Comparison of ENCODE assay signal across 20 cellular contexts in the genomic region with DNA sequence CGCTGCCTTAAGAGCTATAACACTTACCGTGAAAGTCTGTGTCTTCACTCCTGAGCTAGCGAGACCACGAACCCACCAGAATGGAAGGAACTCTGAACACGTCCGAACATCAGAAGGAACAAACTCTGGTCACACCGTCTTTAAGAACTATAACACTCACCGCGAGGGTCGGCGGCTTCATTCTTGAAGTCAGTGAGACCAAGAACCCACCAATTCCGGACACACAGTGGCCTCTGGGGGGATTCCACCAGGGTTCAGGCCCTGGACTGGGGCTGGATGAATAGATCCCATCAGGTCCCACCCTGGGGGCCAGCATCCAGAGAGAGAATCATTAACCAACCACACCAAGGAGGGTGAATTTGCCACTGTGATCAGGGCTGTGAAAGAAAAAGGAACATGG. TPM values are rescaled to one million over a fixed set of nuclear protein-coding genes. Genes with fewer than 3 reads are reported as not detected.
DNase-seq lines count a peak whose midpoint lies in the region; ATAC-seq and TF ChIP-seq lines count a peak whose summit lies in the region.
"Had no signal": no experiment of that assay in that cellular context is flagged by ENCODE, and none has a peak within 500 bp of the region (broad histone marks: within the 10 kb centered on the region; RNA-seq: fewer than 3 reads in every experiment).

No MANE protein-coding gene starts in this region.

- H3K4ac ChIP-seq in neuronal stem cell (ENCODE audit: low read length), result no peak overlapping the region

- no peak overlapping the region for H2AFZ ChIP-seq in neuronal stem cell (ENCODE audit: low read length)

- peak overlapping the region; percentile 44; the same call in 1 of the 2 replicates for H3K4me3 ChIP-seq in DOHH2 (ENCODE audit: low read length)
- H3K4me3 ChIP-seq in neuronal stem cell (ENCODE audit: low read length in 2 of 2), result no peak overlapping the region
- H3K4me3 ChIP-seq: ascending aorta, K562, left ventricle myocardium inferior, mucosa of descending colon, tibial artery had no signal

- H3K4me1 ChIP-seq in DOHH2 (ENCODE audit: control insufficient read depth, low read length), result peaks cover 54% of the 10 kb centered on the region
- H3K4me1 ChIP-seq in neuronal stem cell (ENCODE audit: control insufficient read depth in 2 of 2, insufficient read depth in 1 of 2, low read depth in 1 of 2, low read length in 2 of 2), result peaks cover 1% of the 10 kb centered on the region in 2 donors
- H3K4me1 ChIP-seq: ascending aorta, tibial artery had no signal

- no CpG with 5 or more reads among the region's 12 CpGs for WGBS in neuronal stem cell (ENCODE audit: extremely low coverage in 2 of 2, insufficient read length in 2 of 2, insufficient replicate concordance in 1 of 2), 2 donors

- no peaks in the 10 kb centered on the region for H3K9me2 ChIP-seq in DOHH2 (replicated peaks; ENCODE audit: control insufficient read depth, low read length)

- no peaks in the 10 kb centered on the region for H4K20me1 ChIP-seq in DOHH2 (ENCODE audit: control insufficient read depth, insufficient read depth, low read depth, low read length)

- H3K9ac ChIP-seq in neuronal stem cell (ENCODE audit: low read depth, low read length, poor library complexity), result no peak overlapping the region

- TF ChIP-seq CTCF in DOHH2 (IDR thresholded peaks at IDR 0.05; ENCODE audit: low read depth, low read length, poor library complexity, severe bottlenecking), result no peak

- H4K91ac ChIP-seq in neuronal stem cell (ENCODE audit: low read depth, low read length, poor library complexity), result no peak overlapping the region

- H3K36me3 Mint-ChIP-seq in T-helper 1 cell treated with Interleukin-12 subunit alpha and Interleukin-12 subunit beta and Interleukin-4 antibody, amounts not matched to agents 30 μg/mL and 1 μg/mL, for 36 hours (ENCODE audit: low read depth), result no peaks in the 10 kb centered on the region
- H3K36me3 Mint-ChIP-seq in activated naive CD8-positive, alpha-beta T cell treated with anti-CD3 and anti-CD28 coated beads, Interleukin-2, amount 50 U/mL, for 24 hours (ENCODE audit: low read depth), result peaks cover 1% of the 10 kb centered on the region

- no peak for ATAC-seq in activated naive CD8-positive, alpha-beta T cell treated with anti-CD3 and anti-CD28 coated beads, Interleukin-2, amount 50 U/mL, for 24 hours
- ATAC-seq in HG03097 (IDR thresholded peaks at IDR 0.05; ENCODE audit: low FRiP score, unreplicated experiment) (no peak), GM21360 (IDR thresholded peaks at IDR 0.05; ENCODE audit: unreplicated experiment) (no peak)
- ATAC-seq: K562, mucosa of descending colon had no signal

- H2BK15ac ChIP-seq in neuronal stem cell (ENCODE audit: low read length), result no peak overlapping the region

- no peak overlapping the region for H3K4me3 Mint-ChIP-seq in T-helper 1 cell treated with Interleukin-12 subunit alpha and Interleukin-12 subunit beta and Interleukin-4 antibody, amounts not matched to agents 30 μg/mL and 1 μg/mL, for 36 hours
- no peak overlapping the region for H3K4me3 Mint-ChIP-seq in activated naive CD8-positive, alpha-beta T cell treated with anti-CD3 and anti-CD28 coated beads, Interleukin-2, amount 50 U/mL, for 24 hours

- H3K14ac ChIP-seq in neuronal stem cell (ENCODE audit: low read length), result no peak overlapping the region

- H3K23ac ChIP-seq in neuronal stem cell (ENCODE audit: low read depth, low read length, poor library complexity), result peak overlapping the region; percentile 74

- H3K36me3 ChIP-seq in DOHH2 (ENCODE audit: control insufficient read depth, low read length), result no peaks in the 10 kb centered on the region
- H3K36me3 ChIP-seq in neuronal stem cell (replicated peaks in 1 of 2; ENCODE audit: control insufficient read depth in 2 of 2, insufficient read depth in 2 of 2, low read length in 2 of 2), result no peaks in the 10 kb centered on the region
- H3K36me3 ChIP-seq: ascending aorta, left ventricle myocardium inferior, tibial artery had no signal

- H2AK5ac ChIP-seq in neuronal stem cell (ENCODE audit: low read depth, low read length), result peak overlapping the region; percentile 35

- H3K9me3 Mint-ChIP-seq in T-helper 1 cell treated with Interleukin-12 subunit alpha and Interleukin-12 subunit beta and Interleukin-4 antibody, amounts not matched to agents 30 μg/mL and 1 μg/mL, for 36 hours, result no peaks in the 10 kb centered on the region
- H3K9me3 Mint-ChIP-seq in activated naive CD8-positive, alpha-beta T cell treated with anti-CD3 and anti-CD28 coated beads, Interleukin-2, amount 50 U/mL, for 24 hours, result no peaks in the 10 kb centered on the region

- no peaks in the 10 kb centered on the region for H3K79me2 ChIP-seq in DOHH2 (ENCODE audit: control insufficient read depth, low read length)

- H3K4me2 ChIP-seq in DOHH2 (ENCODE audit: low read length) (peak overlapping the region; percentile 62; the same call in 1 of the 2 replicates), neuronal stem cell (ENCODE audit: insufficient read depth, low read length, poor library complexity, severe bottlenecking) (no peak overlapping the region)

- no peak overlapping the region for H4K8ac ChIP-seq in neuronal stem cell (ENCODE audit: low read depth, low read length)

- H3K27me3 Mint-ChIP-seq in T-helper 1 cell treated with Interleukin-12 subunit alpha and Interleukin-12 subunit beta and Interleukin-4 antibody, amounts not matched to agents 30 μg/mL and 1 μg/mL, for 36 hours (ENCODE audit: low read depth), result no peaks in the 10 kb centered on the region
- H3K27me3 Mint-ChIP-seq in activated naive CD8-positive, alpha-beta T cell treated with anti-CD3 and anti-CD28 coated beads, Interleukin-2, amount 50 U/mL, for 24 hours, result no peaks in the 10 kb centered on the region

- H3K27me3 ChIP-seq in DOHH2 (ENCODE audit: control insufficient read depth, low read length) (no peaks in the 10 kb centered on the region), neuronal stem cell (ENCODE audit: control insufficient read depth in 3 of 3, insufficient read depth in 3 of 3, low read depth in 1 of 3, low read length in 3 of 3) (peaks cover 0 to 2% (median 0%) of the 10 kb centered on the region in 3 experiments)
- H3K27me3 ChIP-seq: ascending aorta had no signal

- H3K27ac ChIP-seq in DOHH2 (ENCODE audit: low read depth, low read length), result peak overlapping the region; percentile 89; the same call in 1 of the 2 replicates
- no peak overlapping the region for H3K27ac ChIP-seq in neuronal stem cell (replicated peaks; ENCODE audit: low read length)
- H3K27ac ChIP-seq: 22Rv1, ascending aorta, tibial artery had no signal

- H3K9me3 ChIP-seq in DOHH2 (ENCODE audit: control insufficient read depth, insufficient read depth, low read length) (peaks cover 13% of the 10 kb centered on the region; the same call in 1 of the 2 replicates), neuronal stem cell (replicated peaks in 1 of 2; ENCODE audit: control insufficient read depth in 2 of 2, insufficient read depth in 1 of 2, low read depth in 1 of 2, low read length in 2 of 2) (peaks cover 0 to 1% of the 10 kb centered on the region in 2 donors)
- H3K9me3 ChIP-seq: ascending aorta, left ventricle myocardium inferior, mucosa of descending colon, tibial artery had no signal

- H2BK5ac ChIP-seq in neuronal stem cell (ENCODE audit: low read length), result peak overlapping the region; percentile 56

- H3K27ac Mint-ChIP-seq in T-helper 1 cell treated with Interleukin-12 subunit alpha and Interleukin-12 subunit beta and Interleukin-4 antibody, amounts not matched to agents 30 μg/mL and 1 μg/mL, for 36 hours, result peak overlapping the region; percentile 96
- peak overlapping the region; percentile 90 for H3K27ac Mint-ChIP-seq in activated naive CD8-positive, alpha-beta T cell treated with anti-CD3 and anti-CD28 coated beads, Interleukin-2, amount 50 U/mL, for 24 hours

- H3K4me1 Mint-ChIP-seq in T-helper 1 cell treated with Interleukin-12 subunit alpha and Interleukin-12 subunit beta and Interleukin-4 antibody, amounts not matched to agents 30 μg/mL and 1 μg/mL, for 36 hours (ENCODE audit: low read depth), result peaks cover 37% of the 10 kb centered on the region
- H3K4me1 Mint-ChIP-seq in activated naive CD8-positive, alpha-beta T cell treated with anti-CD3 and anti-CD28 coated beads, Interleukin-2, amount 50 U/mL, for 24 hours, result peaks cover 41% of the 10 kb centered on the region

- H3K18ac ChIP-seq in neuronal stem cell (ENCODE audit: low read length), result no peak overlapping the region

- H3K79me1 ChIP-seq in neuronal stem cell (ENCODE audit: low read depth, low read length), result no peaks in the 10 kb centered on the region

- no peak overlapping the region for H2BK12ac ChIP-seq in neuronal stem cell (ENCODE audit: low read length)

- H2BK120ac ChIP-seq in neuronal stem cell (ENCODE audit: low read depth, low read length), result no peak overlapping the region

- DNase-seq in T-helper 1 cell (no peak), neuronal stem cell (ENCODE audit: low spot score) (no peak), NOMO-1 treated with DMSO at 0.1 percent for 48 hours (lab: John Stamatoyannopoulos, UW; ENCODE audit: unreplicated experiment) (no peak)
- no peak for DNase-seq in activated naive CD8-positive, alpha-beta T cell treated with anti-CD3 and anti-CD28 coated beads, Interleukin-2, amount 50 U/mL, for 24 hours
- DNase-seq: activated effector memory CD4-positive, alpha-beta T cell treated with Interleukin-2 at 50 U/mL for 16 hours; AML-193; cerebellar nuclear complex; effector CD8-positive, alpha-beta T cell; left ventricle myocardium inferior; mucosa of descending colon; MV-4-11; NCI-H2029 treated with DMSO at 0.1 percent for 48 hours; tibial artery had no signal

- peaks cover 20% of the 10 kb centered on the region for H3F3A ChIP-seq in DOHH2 (ENCODE audit: control insufficient read depth, insufficient read depth)

RNA-seq across cellular contexts. Expression of gene ATP12A, which starts 55.8 kb away (rescaled TPM):
- 0.08 TPM for polyA plus RNA-seq in neuronal stem cell (2013, experiment 1 of 2)
- polyA plus RNA-seq in neuronal stem cell (2013, experiment 2 of 2), result 0.12 TPM
- polyA plus RNA-seq: K562 had no signal
